ENCODE assay signal across 8 cellular contexts in genomic region chr14:55731881-55732498, GRCh38.
DNase-seq lines count a peak whose midpoint lies in the region; ATAC-seq and TF ChIP-seq lines count a peak whose summit lies in the region.

No MANE protein-coding gene starts in this region.

- H3K4me1 Mint-ChIP-seq in T-helper 2 cell treated with Interferon-gamma antibody and Interleukin-4, amounts not matched to agents 5 μg/mL and 100 μg/mL, for 36 hours (ENCODE audit: low read depth) = no peaks in the 10 kb centered on the region
- no peaks in the 10 kb centered on the region for H3K4me1 Mint-ChIP-seq in stimulated activated naive CD8-positive, alpha-beta T cell treated with anti-CD3 and anti-CD28 coated beads, Interleukin-15, amount 100 ng/mL, for 72 hours

- H3K4me3 ChIP-seq in BJ (ENCODE audit: low read depth, low read length) (no peak overlapping the region), body of pancreas (no peak overlapping the region), lung (no peak overlapping the region)

- H3K27ac ChIP-seq in body of pancreas (no peak overlapping the region), lung (ENCODE audit: low read depth in 1 of 2, low read length in 1 of 2) (no peak overlapping the region)

- DNase-seq in BJ (ENCODE audit: low read depth) (no peak), HEK293T (ENCODE audit: extremely low spot score) (peak; percentile 22), body of pancreas (peak; percentile 45 to 63 (median 58)), lung (ENCODE audit: low spot score) (no peak), foreskin melanocyte (no peak)
- DNase-seq in T-helper 2 cell treated with Interferon-gamma antibody and Interleukin-4, amounts not matched to agents 5 μg/mL and 100 μg/mL, for 36 hours (ENCODE audit: low spot score) = peak; percentile 8
- DNase-seq in stimulated activated naive CD8-positive, alpha-beta T cell treated with anti-CD3 and anti-CD28 coated beads, Interleukin-15, amount 100 ng/mL, for 72 hours = peak; percentile 32 to 46

- no peak overlapping the region for H3K4me3 Mint-ChIP-seq in T-helper 2 cell treated with Interferon-gamma antibody and Interleukin-4, amounts not matched to agents 5 μg/mL and 100 μg/mL, for 36 hours
- H3K4me3 Mint-ChIP-seq in stimulated activated naive CD8-positive, alpha-beta T cell treated with anti-CD3 and anti-CD28 coated beads, Interleukin-15, amount 100 ng/mL, for 72 hours = no peak overlapping the region

- H3K9me3 Mint-ChIP-seq in T-helper 2 cell treated with Interferon-gamma antibody and Interleukin-4, amounts not matched to agents 5 μg/mL and 100 μg/mL, for 36 hours = peaks cover 7% of the 10 kb centered on the region
- H3K9me3 Mint-ChIP-seq in stimulated activated naive CD8-positive, alpha-beta T cell treated with anti-CD3 and anti-CD28 coated beads, Interleukin-15, amount 100 ng/mL, for 72 hours = peaks cover 10 to 15% of the 10 kb centered on the region in 2 donors

- intact Hi-C loops in body of pancreas (cut with DNase I) = no loop called here

- H3K36me3 Mint-ChIP-seq in T-helper 2 cell treated with Interferon-gamma antibody and Interleukin-4, amounts not matched to agents 5 μg/mL and 100 μg/mL, for 36 hours (ENCODE audit: low read depth) = no peaks in the 10 kb centered on the region

- H3K4me1 ChIP-seq in body of pancreas = no peaks in the 10 kb centered on the region
- no peaks in the 10 kb centered on the region for H3K4me1 ChIP-seq in lung (ENCODE audit: control insufficient read depth in 2 of 2, insufficient read depth in 2 of 2, low read length in 2 of 2)

- 21 to 23% methylated on average over 2 of the region's 2 CpGs for WGBS in body of pancreas, 2 donors
- 25 to 31% methylated on average over 2 of the region's 2 CpGs for WGBS in lung, 2 donors

- H3K27me3 ChIP-seq in BJ (ENCODE audit: control insufficient read depth, insufficient read depth, low read length) = peaks cover 2% of the 10 kb centered on the region; the same call in 1 of the 2 replicates
- no peaks in the 10 kb centered on the region for H3K27me3 ChIP-seq in body of pancreas
- no peaks in the 10 kb centered on the region for H3K27me3 ChIP-seq in lung (ENCODE audit: control insufficient read depth, insufficient read depth)

- no peaks in the 10 kb centered on the region for H3K9me3 ChIP-seq in body of pancreas
- H3K9me3 ChIP-seq in lung (ENCODE audit: control insufficient read depth in 2 of 2, insufficient read depth in 1 of 2, low read length in 1 of 2) = no peaks in the 10 kb centered on the region

- CTCF ChIA-PET in BJ (lab: Yijun Ruan, JAX) = interaction anchor here (0.6 to 4.6 kb wide), 24 partner anchors 10 to 744 kb away, joined by 3 to 31 read pairs (median 4); no protein-coding TSS in a partner anchor
- CTCF ChIA-PET in HEK293T (lab: Yijun Ruan, JAX) = interaction anchor here (0.5 to 2.2 kb wide), 11 partner anchors 12 to 742 kb away, joined by 3 to 13 read pairs (median 4); no protein-coding TSS in a partner anchor

- peaks cover 9% of the 10 kb centered on the region for H3K27me3 Mint-ChIP-seq in T-helper 2 cell treated with Interferon-gamma antibody and Interleukin-4, amounts not matched to agents 5 μg/mL and 100 μg/mL, for 36 hours (ENCODE audit: low read depth)
- peaks cover 7% of the 10 kb centered on the region for H3K27me3 Mint-ChIP-seq in stimulated activated naive CD8-positive, alpha-beta T cell treated with anti-CD3 and anti-CD28 coated beads, Interleukin-15, amount 100 ng/mL, for 72 hours

- POLR2A ChIA-PET in BJ (lab: Charles Lee) = no interaction called here
- POLR2A ChIA-PET in HEK293T (lab: Yijun Ruan, JAX) = interaction anchor here (0.6 kb wide), 1 partner anchor 8 kb away, joined by 4 read pairs; no protein-coding TSS in a partner anchor

- H3K27ac Mint-ChIP-seq in T-helper 2 cell treated with Interferon-gamma antibody and Interleukin-4, amounts not matched to agents 5 μg/mL and 100 μg/mL, for 36 hours = no peak overlapping the region
- H3K27ac Mint-ChIP-seq in stimulated activated naive CD8-positive, alpha-beta T cell treated with anti-CD3 and anti-CD28 coated beads, Interleukin-15, amount 100 ng/mL, for 72 hours = no peak overlapping the region

- TF ChIP-seq CTCF in BJ (IDR thresholded peaks at IDR 0.05; ENCODE audit: insufficient read depth, low read depth, low read length) = peak; percentile 66
- peak; percentile 33 to 65 (median 59) for TF ChIP-seq CTCF in body of pancreas (IDR thresholded peaks at IDR 0.05)
- TF ChIP-seq CTCF in lung (IDR thresholded peaks at IDR 0.05; ENCODE audit: control extremely low read depth, extremely low read depth) = peak; percentile 39

- ATAC-seq in body of pancreas (no peak), lung (ENCODE audit: insufficient read depth, low FRiP score) (no peak), GM18498 (IDR thresholded peaks at IDR 0.05; ENCODE audit: unreplicated experiment) (no peak)
- ATAC-seq in stimulated activated naive CD8-positive, alpha-beta T cell treated with anti-CD3 and anti-CD28 coated beads, Interleukin-15, amount 100 ng/mL, for 72 hours = peak; percentile 53

- H3K36me3 ChIP-seq in BJ (ENCODE audit: control insufficient read depth, insufficient read depth, low read length) (no peaks in the 10 kb centered on the region), body of pancreas (replicated peaks in 1 of 2; ENCODE audit: insufficient read depth in 1 of 2, low read depth in 2 of 2) (no peaks in the 10 kb centered on the region), lung (ENCODE audit: control insufficient read depth in 2 of 2, insufficient read depth in 2 of 2, low read length in 2 of 2) (no peaks in the 10 kb centered on the region)

- no peak for TF ChIP-seq POLR2A in body of pancreas (IDR thresholded peaks at IDR 0.05)

TF ChIP-seq in HEK293T, 16 proteins besides CTCF, POLR2A, EP300 and RAD21:
- TF ChIP-seq ARNT (IDR thresholded peaks at IDR 0.05) = no peak
- no peak for TF ChIP-seq FOXM1 (IDR thresholded peaks at IDR 0.05; ENCODE audit: borderline replicate concordance)
TF ChIP-seq in HEK293T: peak in this region for 0.

Comparison
In these comparisons a context has a peak if more than half of its experiments do, and no peak if none do; other contexts are left out.
1. DNase-seq: peak in HEK293T (single experiment), T-helper 2 cell treated with Interferon-gamma antibody and Interleukin-4, amounts not matched to agents 5 μg/mL and 100 μg/mL, for 36 hours (single experiment), body of pancreas (4 of 4) and stimulated activated naive CD8-positive, alpha-beta T cell treated with anti-CD3 and anti-CD28 coated beads, Interleukin-15, amount 100 ng/mL, for 72 hours (2 of 2); none in BJ (single experiment), lung (single experiment) and foreskin melanocyte (single experiment).
2. Peak in every context shown above with its lines, with median percentiles within 50 percentile points of each other: CTCF ChIP-seq.